In the genomic region with DNA sequence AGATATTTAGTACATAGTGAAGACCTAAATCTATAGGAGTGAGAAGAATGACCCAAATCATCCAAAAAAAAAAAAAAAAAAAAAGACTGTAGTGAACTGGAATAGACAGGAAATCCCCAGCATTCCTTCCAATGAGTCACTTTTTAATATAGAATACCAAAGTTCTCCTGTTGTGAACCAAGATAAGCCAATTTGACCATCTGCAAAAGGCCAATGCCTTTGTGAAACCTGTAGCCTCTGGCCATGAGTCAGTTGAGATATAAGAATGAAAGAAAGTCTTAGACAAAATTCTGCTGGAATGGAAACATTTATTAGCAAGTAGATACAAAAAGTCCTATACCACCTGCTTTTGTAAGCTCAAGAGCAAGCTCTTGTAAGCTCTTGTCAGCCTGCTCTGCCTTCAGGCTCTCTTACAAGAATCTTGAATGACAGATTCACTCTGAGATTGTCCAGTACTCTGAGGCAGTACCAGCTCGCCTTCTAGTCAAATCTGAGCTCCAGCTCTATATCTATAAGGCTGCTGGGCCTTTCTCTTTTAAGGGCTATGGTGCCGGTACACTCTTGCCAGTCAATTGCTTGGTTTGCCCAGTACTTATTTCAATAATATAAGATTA, we compare ENCODE assay signal across 18 cellular contexts.
DNase-seq lines count a peak whose midpoint lies in the region; ATAC-seq and TF ChIP-seq lines count a peak whose summit lies in the region.
"Had no signal": no experiment of that assay in that cellular context is flagged by ENCODE, and none has a peak within 500 bp of the region (broad histone marks: within the 10 kb centered on the region; RNA-seq: fewer than 3 reads in every experiment).

No MANE protein-coding gene starts in this region.

- no peak for ATAC-seq in GM18907 (IDR thresholded peaks at IDR 0.05; ENCODE audit: unreplicated experiment)
- ATAC-seq: gastrocnemius medialis, GM12878 had no signal

- TF ChIP-seq CTCF in astrocyte of the spinal cord (IDR thresholded peaks at IDR 0.05; ENCODE audit: low read depth, low read length) = no peak

- H3K4me3 ChIP-seq in astrocyte of the spinal cord (ENCODE audit: low read depth, low read length) = no peak overlapping the region
- H3K4me3 ChIP-seq: ascending aorta, gastrocnemius medialis, GM12878, lung, prostate gland had no signal

- DNase-seq in AG08395 (ENCODE audit: low spot score) (peak; percentile 58), HT1080 (ENCODE audit: low read depth) (peak; percentile 90), astrocyte of the spinal cord (ENCODE audit: low read depth, low spot score) (peak; percentile 83), islet precursor cell (peak; percentile 81), RPMI8226 (no peak)
- no peak for DNase-seq in activated CD4-positive, alpha-beta T cell treated with anti-CD3 and anti-CD28 coated beads, Interleukin-2, amount 50 U/mL, for 1 hour
- no peak for DNase-seq in stimulated activated naive CD4-positive, alpha-beta T cell treated with Interleukin-2 at 50 U/mL for 16 hours (lab: John Stamatoyannopoulos, UW)
- DNase-seq: activated CD8-positive, alpha-beta memory T cell treated with anti-CD3 and anti-CD28 coated beads, Interleukin-2, amount 50 U/mL, for 4 hours; gastrocnemius medialis; NCI-H1417 treated with DMSO at 0.1 percent for 48 hours; NK-92 treated with Interleukin-12 subunit alpha and Interleukin-12 subunit beta, amount 100 ng/mL, for 24 hours; substantia nigra; T1000 had no signal

- in situ Hi-C loops in astrocyte of the spinal cord (cut with HindIII; ENCODE audit: low sequenced_read_pairs) = no loop called here

Comparison
In these comparisons a context has a peak if more than half of its experiments do, and no peak if none do; other contexts are left out.
1. DNase-seq: peak in AG08395 (single experiment), HT1080 (single experiment), astrocyte of the spinal cord (single experiment) and islet precursor cell (single experiment); none in activated CD4-positive, alpha-beta T cell treated with anti-CD3 and anti-CD28 coated beads, Interleukin-2, amount 50 U/mL, for 1 hour (single experiment), RPMI8226 (single experiment) and stimulated activated naive CD4-positive, alpha-beta T cell treated with Interleukin-2 at 50 U/mL for 16 hours (single experiment).